In genomic region chr21:45902292-45902995, GRCh38 we compare ENCODE assay signal across 20 cellular contexts.
DNase-seq lines count a peak whose midpoint lies in the region; ATAC-seq, FAIRE-seq and TF ChIP-seq lines count a peak whose summit lies in the region.
"Had no signal": no experiment of that assay in that cellular context is flagged by ENCODE, and none has a peak within 500 bp of the region (broad histone marks: within the 10 kb centered on the region; RNA-seq: fewer than 3 reads in every experiment).

No MANE protein-coding gene starts in this region.

- no TSS peak for BruUV-seq in HepG2 (replicated peaks; lab: Mats Ljungman, UMichigan)
- no TSS peak for BruUV-seq in K562 (replicated peaks; lab: Mats Ljungman, UMichigan)

- no peaks in the 10 kb centered on the region for H3K9me1 ChIP-seq in K562 (ENCODE audit: control insufficient read depth, insufficient read depth, low read length)

- H3K27ac ChIP-seq in right lobe of liver (no peak overlapping the region), HepG2 (ENCODE audit: extremely low read length, insufficient read depth, low read length) (no peak overlapping the region), K562 (ENCODE audit: extremely low read depth, low read depth, low read length) (no peak overlapping the region), lower lobe of right lung (no peak overlapping the region)
- H3K27ac ChIP-seq: GM23248 had no signal

- TF ChIP-seq POLR2A in right lobe of liver (IDR thresholded peaks at IDR 0.05) (no peak), HepG2 (IDR thresholded peaks at IDR 0.05; ENCODE audit: insufficient read depth in 1 of 2, low read depth in 2 of 2, low read length in 2 of 2) (no peak), K562 (conservative IDR thresholded peaks at IDR 0.05) (no peak)

- ATAC-seq in right lobe of liver (no peak), HepG2 (no peak), K562 (no peak; the same call in 2 of the 3 replicates), lower lobe of right lung (no peak), GM21717 (IDR thresholded peaks at IDR 0.05; ENCODE audit: unreplicated experiment) (no peak)
- ATAC-seq: GM12878 had no signal

- H3K36me3 ChIP-seq in right lobe of liver = no peaks in the 10 kb centered on the region
- H3K36me3 ChIP-seq in HepG2 (replicated peaks in 1 of 2; ENCODE audit: control insufficient read depth in 1 of 2, insufficient read depth in 2 of 2, low read length in 2 of 2) = no peaks in the 10 kb centered on the region
- H3K36me3 ChIP-seq in K562 (ENCODE audit: control insufficient read depth, insufficient read depth, low read length) = no peaks in the 10 kb centered on the region
- H3K36me3 ChIP-seq in lower lobe of right lung = no peaks in the 10 kb centered on the region
- H3K36me3 ChIP-seq: HAP-1 had no signal

- H3K4me1 ChIP-seq in right lobe of liver (no peaks in the 10 kb centered on the region), HepG2 (ENCODE audit: insufficient read depth, low read length) (no peaks in the 10 kb centered on the region), K562 (replicated peaks in 1 of 2; ENCODE audit: control insufficient read depth in 2 of 2, insufficient read depth in 2 of 2, low read length in 2 of 2) (no peaks in the 10 kb centered on the region), lower lobe of right lung (no peaks in the 10 kb centered on the region)
- H3K4me1 ChIP-seq: BE2C, HAP-1 had no signal

- no peaks in the 10 kb centered on the region for H3K79me2 ChIP-seq in HepG2 (ENCODE audit: insufficient read depth, low read length)
- H3K79me2 ChIP-seq in K562 (ENCODE audit: control insufficient read depth, insufficient read depth, low read length) = no peaks in the 10 kb centered on the region

- H3K4me3 ChIP-seq in right lobe of liver = no peak overlapping the region
- no peak overlapping the region for H3K4me3 ChIP-seq in HepG2 (replicated peaks in 1 of 3; ENCODE audit: insufficient read depth in 1 of 3, low read depth in 2 of 3, low read length in 3 of 3)
- H3K4me3 ChIP-seq in K562 = no peak overlapping the region
- no peak overlapping the region for H3K4me3 ChIP-seq in lower lobe of right lung
- H3K4me3 ChIP-seq: GM12878, GM23248, HAP-1 had no signal

- in situ Hi-C loops in HepG2 (cut with HindIII; ENCODE audit: extremely low pct_ligation_motif_present, low pct_unique_long_range_greater_than_20kb) (no loop called here), K562 (cut with MboI) (no loop called here)

- H3K4me2 ChIP-seq in HepG2 (ENCODE audit: low read depth, low read length) = no peak overlapping the region
- no peak overlapping the region for H3K4me2 ChIP-seq in K562 (ENCODE audit: insufficient read depth, low read length)

- no peak for TF ChIP-seq EP300 in HepG2 (IDR thresholded peaks at IDR 0.05; ENCODE audit: low read depth in 2 of 2, low read length in 2 of 2)
- no peak for TF ChIP-seq EP300 in HepG2 (CRISPR knock-in tag; IDR thresholded peaks at IDR 0.05; ENCODE audit: borderline replicate concordance)
- no peak for TF ChIP-seq EP300 in K562 (IDR thresholded peaks at IDR 0.05; ENCODE audit: low read length)

- WGBS in right lobe of liver (ENCODE audit: insufficient coverage, low coverage, low lambda C conversion rate, missing lambda C conversion rate) = 76% methylated on average over 5 of the region's 19 CpGs
- WGBS in HepG2 (ENCODE audit: low lambda C conversion rate) = 32% methylated on average over 13 of the region's 19 CpGs
- 2% methylated on average over 19 of the region's 19 CpGs for WGBS in K562 (ENCODE audit: insufficient coverage, low coverage, missing lambda C conversion rate)

- CTCF ChIA-PET in HepG2 (lab: Yijun Ruan, JAX; ENCODE audit: low intra/inter-chr PET ratio, low total read pairs) (no interaction called here), K562 (lab: Yijun Ruan, JAX; ENCODE audit: low intra/inter-chr PET ratio) (interaction anchor here (0.6 kb wide), 1 partner anchor 464 kb away, joined by 4 read pairs; no protein-coding TSS in a partner anchor)

- FAIRE-seq in HepG2 (lab: Jason Lieb, UNC) (no peak), K562 (lab: Jason Lieb, UNC) (no peak)
- FAIRE-seq: A204.1, GM12878 had no signal

- H3K9me3 ChIP-seq in right lobe of liver (no peaks in the 10 kb centered on the region), HepG2 (ENCODE audit: low read length) (no peaks in the 10 kb centered on the region), K562 (replicated peaks; ENCODE audit: control insufficient read depth, insufficient read depth, low read depth, low read length) (no peaks in the 10 kb centered on the region), lower lobe of right lung (no peaks in the 10 kb centered on the region)
- H3K9me3 ChIP-seq: BE2C, HAP-1 had no signal

- H3K9ac ChIP-seq in HepG2 (ENCODE audit: insufficient read depth, low read depth, low read length) (no peak overlapping the region), K562 (ENCODE audit: insufficient read depth in 1 of 2, low read depth in 2 of 2, low read length in 2 of 2) (no peak overlapping the region)
- H3K9ac ChIP-seq: GM23248 had no signal

- no peak overlapping the region for H2AFZ ChIP-seq in HepG2 (ENCODE audit: low read length)
- no peak overlapping the region for H2AFZ ChIP-seq in K562 (ENCODE audit: low read depth, low read length)
- H2AFZ ChIP-seq: GM23248 had no signal

- TF ChIP-seq RAD21 in HepG2 (CRISPR knock-in tag; IDR thresholded peaks at IDR 0.05) (no peak), K562 (CRISPR knock-in tag; conservative IDR thresholded peaks at IDR 0.05 in 1 of 2, IDR thresholded peaks at IDR 0.05 in 1 of 2) (no peak)

- H3K27me3 ChIP-seq in right lobe of liver = no peaks in the 10 kb centered on the region
- peaks cover 5 to 72% of the 10 kb centered on the region in 2 experiments for H3K27me3 ChIP-seq in HepG2 (ENCODE audit: control insufficient read depth in 1 of 2, insufficient read depth in 2 of 2, low read length in 2 of 2)
- H3K27me3 ChIP-seq in K562 (ENCODE audit: control insufficient read depth in 2 of 2, insufficient read depth in 2 of 2, low read length in 2 of 2) = peaks cover 49 to 88% of the 10 kb centered on the region in 2 experiments
- no peaks in the 10 kb centered on the region for H3K27me3 ChIP-seq in lower lobe of right lung (ENCODE audit: low read depth)
- H3K27me3 ChIP-seq: BE2C had no signal

- peak in 2 of 3 donors; percentile 7 to 18 for DNase-seq in right lobe of liver
- no peak for DNase-seq in HepG2 (ENCODE audit: low spot score)
- DNase-seq in K562 (ENCODE audit: extremely low read depth in 1 of 4, low spot score in 3 of 4) = no peak
- DNase-seq in lower lobe of right lung = peak; percentile 32
- DNase-seq in NCI-H1436 treated with DMSO at 0.1 percent for 48 hours (lab: John Stamatoyannopoulos, UW) = no peak
- DNase-seq in GM20000 (ENCODE audit: low spot score) = no peak
- DNase-seq: ACHN; BE2C; C1 segment of cervical spinal cord; CD4-positive, CD25-positive, alpha-beta regulatory T cell; COR-L47; DMS 273 treated with DMSO at 0.1 percent for 48 hours; DMS53; DND-41; EL; GM23248 had no signal

- intact Hi-C loops in right lobe of liver (cut with DNase I) (no loop called here), HepG2 (cut with micrococcal nuclease; ENCODE audit: unreplicated experiment) (no loop called here), K562 (cut with micrococcal nuclease) (no loop called here), lower lobe of right lung (cut with DNase I) (no loop called here)

- POLR2A ChIA-PET in HepG2 (lab: Yijun Ruan, JAX) = no interaction called here
- POLR2A ChIA-PET in K562 (lab: Yijun Ruan, JAX) = interaction anchor here (0.8 to 1.2 kb wide), 2 partner anchors 9 to 11 kb away, joined by 3 read pairs; no protein-coding TSS in a partner anchor

- H4K20me1 ChIP-seq in HepG2 (ENCODE audit: insufficient read depth, low read length) (no peaks in the 10 kb centered on the region), K562 (replicated peaks; ENCODE audit: control insufficient read depth, insufficient read depth, low read length) (peaks cover 7% of the 10 kb centered on the region; the same call in 1 of the 2 replicates)

- TF ChIP-seq CTCF in right lobe of liver (IDR thresholded peaks at IDR 0.05) (no peak), HepG2 (CRISPR knock-in tag; IDR thresholded peaks at IDR 0.05) (no peak), K562 (IDR thresholded peaks at IDR 0.05 in 2 of 3, conservative IDR thresholded peaks at IDR 0.05 in 1 of 3; ENCODE audit: insufficient read depth in 2 of 3, low read depth in 1 of 3, low read length in 3 of 3) (no peak), lower lobe of right lung (IDR thresholded peaks at IDR 0.05) (no peak), GM20000 (IDR thresholded peaks at IDR 0.05; ENCODE audit: extremely low read depth, missing control alignments) (no peak)

TF ChIP-seq in HepG2, 621 proteins besides CTCF, POLR2A, EP300 and RAD21 (continues in another document):
- TF ChIP-seq NR2C2 (CRISPR knock-in tag; IDR thresholded peaks at IDR 0.05; ENCODE audit: borderline replicate concordance) = no peak
- TF ChIP-seq PLSCR1 (CRISPR knock-in tag; IDR thresholded peaks at IDR 0.05; ENCODE audit: borderline replicate concordance) = no peak
- no peak for TF ChIP-seq TBL1XR1 (IDR thresholded peaks at IDR 0.05; ENCODE audit: borderline replicate concordance, low read length, partially characterized antibody)
- no peak for TF ChIP-seq GATAD1 (CRISPR knock-in tag; IDR thresholded peaks at IDR 0.05)
- TF ChIP-seq ZNF713 (CRISPR knock-in tag; IDR thresholded peaks at IDR 0.05) = no peak
- TF ChIP-seq CEBPB (IDR thresholded peaks at IDR 0.05; ENCODE audit: borderline replicate concordance, low read depth, low read length) = no peak

TF ChIP-seq in K562, 482 proteins besides CTCF, POLR2A, EP300 and RAD21 (continues in another document):
- TF ChIP-seq RBBP5 (IDR thresholded peaks at IDR 0.05; ENCODE audit: borderline replicate concordance, insufficient read depth, low read length, poor library complexity, severe bottlenecking) (no peak), GABPB1 (CRISPR knock-in tag; IDR thresholded peaks at IDR 0.05) (no peak), MAFF (IDR thresholded peaks at IDR 0.05; ENCODE audit: low read length) (no peak), CLOCK (CRISPR knock-in tag; IDR thresholded peaks at IDR 0.05; ENCODE audit: borderline replicate concordance) (no peak)

Comparison
In these comparisons a context has a peak if more than half of its experiments do, and no peak if none do; other contexts are left out.
1. DNase-seq: peak in right lobe of liver (2 of 3) and lower lobe of right lung (single experiment); none in HepG2 (single experiment), K562 (0 of 4), NCI-H1436 treated with DMSO at 0.1 percent for 48 hours (single experiment) and GM20000 (single experiment).